ENCODE assay signal across 16 cellular contexts in the genomic region with DNA sequence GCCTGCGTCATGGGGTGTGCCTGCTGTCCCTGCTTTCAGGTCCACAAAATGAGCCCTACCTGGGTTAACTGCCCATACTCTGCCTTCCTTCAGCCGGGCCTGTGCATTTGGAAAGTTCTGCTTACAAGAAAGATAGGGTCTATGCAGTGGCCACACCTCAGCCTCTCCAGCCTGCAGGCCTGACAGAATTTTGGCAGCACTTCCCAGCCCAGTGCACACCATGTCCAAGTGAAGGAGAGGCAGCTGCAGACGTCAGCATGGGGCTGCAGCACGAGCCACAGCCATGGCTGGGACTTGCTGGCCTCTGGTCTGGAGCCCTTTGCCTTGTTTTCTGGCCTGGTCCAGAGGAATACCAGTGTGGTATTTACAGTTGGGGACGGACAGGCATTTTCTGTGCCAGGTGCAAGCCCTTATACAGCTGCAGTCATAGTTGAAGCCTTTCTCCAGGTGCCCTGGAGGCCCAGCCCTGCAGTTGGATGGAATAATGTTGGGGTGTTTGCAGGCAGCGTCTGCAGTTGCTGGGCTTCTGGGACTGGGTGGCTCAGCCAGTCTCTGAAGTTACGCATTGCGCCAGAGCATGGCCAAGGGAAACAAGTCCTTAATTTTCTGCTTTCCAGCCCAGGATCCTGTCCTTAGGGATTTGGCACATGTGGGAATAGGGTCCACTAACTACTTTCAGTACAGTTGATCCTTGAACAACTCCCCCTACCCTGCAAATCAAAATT. TPM values are rescaled to one million over a fixed set of nuclear protein-coding genes. Genes with fewer than 3 reads are reported as not detected.
DNase-seq lines count a peak whose midpoint lies in the region; ATAC-seq and TF ChIP-seq lines count a peak whose summit lies in the region.
"Had no signal": no experiment of that assay in that cellular context is flagged by ENCODE, and none has a peak within 500 bp of the region (broad histone marks: within the 10 kb centered on the region; RNA-seq: fewer than 3 reads in every experiment).

No MANE protein-coding gene starts in this region.

- WGBS in aorta, 2 donors: 10 to 12% methylated on average over 8 of the region's 8 CpGs

- H3K27me3 ChIP-seq in aorta (ENCODE audit: control insufficient read depth in 1 of 2, insufficient read depth in 2 of 2, low read length in 1 of 2): no peaks in the 10 kb centered on the region

- H3K4me1 ChIP-seq in aorta (ENCODE audit: control insufficient read depth in 1 of 2, insufficient read depth in 2 of 2, low read length in 2 of 2): peaks cover 2 to 7% of the 10 kb centered on the region in 2 donors

- H3K4me3 Mint-ChIP-seq in natural killer cell: no peak overlapping the region
- no peak overlapping the region for H3K4me3 Mint-ChIP-seq in natural killer cell treated with Interleukin-12 subunit alpha and Interleukin-12 subunit beta and Interleukin-15 and Interleukin-18, amount 100 ng/mL, for 72 hours
- H3K4me3 Mint-ChIP-seq: H9 had no signal

- peak overlapping the region in 1 of 2 donors; percentile 71 for H3K27ac ChIP-seq in aorta (ENCODE audit: low read depth in 1 of 2, low read length in 2 of 2)

- intact Hi-C loops in natural killer cell (cut with micrococcal nuclease) (no loop called here), left cardiac atrium (cut with DNase I) (no loop called here), posterior cingulate gyrus (cut with DNase I) (no loop called here), aorta (cut with DNase I) (no loop called here)

- peaks cover 66 to 76% of the 10 kb centered on the region in 2 donors for H3K4me1 Mint-ChIP-seq in natural killer cell
- peaks cover 38 to 41% of the 10 kb centered on the region in 2 donors for H3K4me1 Mint-ChIP-seq in natural killer cell treated with Interleukin-12 subunit alpha and Interleukin-12 subunit beta and Interleukin-15 and Interleukin-18, amount 100 ng/mL, for 72 hours (ENCODE audit: low read depth in 2 of 2)

- ATAC-seq in natural killer cell (no peak), left cardiac atrium (peak; percentile 97), aorta (ENCODE audit: low FRiP score) (peak; percentile 89), HG03159 (IDR thresholded peaks at IDR 0.05; ENCODE audit: unreplicated experiment) (no peak)
- no peak for ATAC-seq in natural killer cell treated with Interleukin-12 subunit alpha and Interleukin-12 subunit beta and Interleukin-15 and Interleukin-18, amount 100 ng/mL, for 72 hours
- ATAC-seq: naive thymus-derived CD4-positive, alpha-beta T cell had no signal

- TF ChIP-seq CTCF in natural killer cell (IDR thresholded peaks at IDR 0.05): no peak

- no peak overlapping the region for H3K4me3 ChIP-seq in aorta (ENCODE audit: low read length in 2 of 2)

- H3K27ac Mint-ChIP-seq in natural killer cell: peak overlapping the region; percentile 48 to 60
- peak overlapping the region in 1 of 2 donors; percentile 68 for H3K27ac Mint-ChIP-seq in natural killer cell treated with Interleukin-12 subunit alpha and Interleukin-12 subunit beta and Interleukin-15 and Interleukin-18, amount 100 ng/mL, for 72 hours

- H3K36me3 Mint-ChIP-seq in natural killer cell: no peaks in the 10 kb centered on the region
- peaks cover 11% of the 10 kb centered on the region for H3K36me3 Mint-ChIP-seq in natural killer cell treated with Interleukin-12 subunit alpha and Interleukin-12 subunit beta and Interleukin-15 and Interleukin-18, amount 100 ng/mL, for 72 hours

- no peaks in the 10 kb centered on the region for H3K27me3 Mint-ChIP-seq in natural killer cell (ENCODE audit: low read depth in 2 of 2)
- no peaks in the 10 kb centered on the region for H3K27me3 Mint-ChIP-seq in natural killer cell treated with Interleukin-12 subunit alpha and Interleukin-12 subunit beta and Interleukin-15 and Interleukin-18, amount 100 ng/mL, for 72 hours
- H3K27me3 Mint-ChIP-seq: naive thymus-derived CD4-positive, alpha-beta T cell had no signal

- peaks cover 0 to 3% of the 10 kb centered on the region in 2 donors for H3K36me3 ChIP-seq in aorta (ENCODE audit: control insufficient read depth in 1 of 2, insufficient read depth in 2 of 2, low read length in 1 of 2)

- H3K9me3 Mint-ChIP-seq in natural killer cell: no peaks in the 10 kb centered on the region
- no peaks in the 10 kb centered on the region for H3K9me3 Mint-ChIP-seq in natural killer cell treated with Interleukin-12 subunit alpha and Interleukin-12 subunit beta and Interleukin-15 and Interleukin-18, amount 100 ng/mL, for 72 hours
- H3K9me3 Mint-ChIP-seq: H9; naive thymus-derived CD4-positive, alpha-beta T cell had no signal

- no peaks in the 10 kb centered on the region for H3K9me3 ChIP-seq in aorta (ENCODE audit: control insufficient read depth, low read length)

- DNase-seq in natural killer cell: no peak
- DNase-seq in natural killer cell treated with Interleukin-12 subunit alpha and Interleukin-12 subunit beta and Interleukin-15 and Interleukin-18, amount 100 ng/mL, for 72 hours (ENCODE audit: low spot score): no peak
- DNase-seq in left cardiac atrium: peak; percentile 83
- peak in 8 of 10 donors; percentile 22 to 87 (median 40) for DNase-seq in posterior cingulate gyrus
- DNase-seq in aorta: peak in 1 of 2 donors; percentile 76
- DNase-seq in activated CD4-positive, alpha-beta T cell treated with anti-CD3 and anti-CD28 coated beads for 4 hours: no peak
- no peak for DNase-seq in COR-L47 (lab: John Stamatoyannopoulos, UW)
- DNase-seq: activated CD4-positive, alpha-beta T cell treated with anti-CD3 and anti-CD28 coated beads for 1 hour; DMS79; erythroblast; H9; naive thymus-derived CD4-positive, alpha-beta T cell; NCI-H345; OCI-M1; SW 1271 had no signal

RNA-seq across cellular contexts. Expression of a gene that starts 26.2 kb away (rescaled TPM):
- 10 to 100 TPM; 48.9 to 55.8 (median 52.7) TPM for total RNA-seq in natural killer cell
- total RNA-seq in natural killer cell treated with Interleukin-12 subunit alpha and Interleukin-12 subunit beta and Interleukin-15 and Interleukin-18, amount 100 ng/mL, for 72 hours: 10 to 100 TPM; 21.7 to 33.6 TPM
- total RNA-seq in left cardiac atrium: 10 to 100 TPM; 22.7 to 32.3 TPM
- 10 to 100 TPM; 32.2 to 32.8 TPM for total RNA-seq in aorta
- 10 to 100 TPM; 10.6 to 27.0 TPM for polyA plus RNA-seq in aorta

Comparison
In these comparisons a context has a peak if more than half of its experiments do, and no peak if none do; other contexts are left out.
1. ATAC-seq: peak in left cardiac atrium (2 of 2) and aorta (single experiment); none in natural killer cell (0 of 3), natural killer cell treated with Interleukin-12 subunit alpha and Interleukin-12 subunit beta and Interleukin-15 and Interleukin-18, amount 100 ng/mL, for 72 hours (0 of 2) and HG03159 (single experiment).
2. DNase-seq: peak in left cardiac atrium (single experiment) and posterior cingulate gyrus (8 of 10); none in natural killer cell (single experiment), natural killer cell treated with Interleukin-12 subunit alpha and Interleukin-12 subunit beta and Interleukin-15 and Interleukin-18, amount 100 ng/mL, for 72 hours (single experiment), activated CD4-positive, alpha-beta T cell treated with anti-CD3 and anti-CD28 coated beads for 4 hours (0 of 2) and COR-L47 (single experiment).